9 cellular contexts compared by ENCODE assay signal in the genomic region with DNA sequence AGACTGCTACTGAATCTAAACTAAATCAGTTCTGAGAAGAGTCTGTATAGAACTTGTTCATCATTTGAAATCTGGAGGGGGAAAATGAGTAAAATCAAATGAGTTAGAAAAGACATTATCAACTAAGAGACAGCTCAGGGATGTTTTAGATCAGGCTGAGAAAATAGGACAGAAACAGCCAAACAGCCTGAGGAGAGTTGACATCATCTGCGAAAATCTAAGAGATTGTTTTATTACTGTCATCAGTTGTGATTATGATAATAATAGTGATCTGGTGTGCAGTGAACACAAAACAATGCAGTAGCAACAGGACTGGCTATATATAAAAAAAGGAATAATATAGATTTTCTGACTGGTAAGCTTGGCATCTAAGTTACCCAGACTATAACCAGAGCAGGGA.
"Had no signal": no experiment of that assay in that cellular context is flagged by ENCODE, and none has a peak within 500 bp of the region (broad histone marks: within the 10 kb centered on the region; RNA-seq: fewer than 3 reads in every experiment).

No MANE protein-coding gene starts in this region.

- H3K4me3 ChIP-seq: GM23248, HAP-1 had no signal

- FAIRE-seq: HepG2 had no signal

- H3K4me1 Mint-ChIP-seq: IgD-negative memory B cell had no signal

- H3K9me3 Mint-ChIP-seq: IgD-negative memory B cell had no signal

- H3K27ac Mint-ChIP-seq: HFFc6, IgD-negative memory B cell had no signal

- H2AFZ ChIP-seq: GM23248 had no signal

- DNase-seq: GM23248, H7, HFFc6, KBM-7 had no signal

- H3K4me1 ChIP-seq: HAP-1 had no signal

- H3K4me3 Mint-ChIP-seq: HFFc6, IgD-negative memory B cell had no signal

- H3K27me3 Mint-ChIP-seq: IgD-negative memory B cell had no signal

- H3K36me3 Mint-ChIP-seq: IgD-negative memory B cell had no signal

- H3K27ac ChIP-seq: GM23248, HL-60 had no signal

- ATAC-seq: HCT116, HepG2 had no signal

- H3K36me3 ChIP-seq: HAP-1 had no signal
